1 cellular context compared by ENCODE assay signal in the genomic region with DNA sequence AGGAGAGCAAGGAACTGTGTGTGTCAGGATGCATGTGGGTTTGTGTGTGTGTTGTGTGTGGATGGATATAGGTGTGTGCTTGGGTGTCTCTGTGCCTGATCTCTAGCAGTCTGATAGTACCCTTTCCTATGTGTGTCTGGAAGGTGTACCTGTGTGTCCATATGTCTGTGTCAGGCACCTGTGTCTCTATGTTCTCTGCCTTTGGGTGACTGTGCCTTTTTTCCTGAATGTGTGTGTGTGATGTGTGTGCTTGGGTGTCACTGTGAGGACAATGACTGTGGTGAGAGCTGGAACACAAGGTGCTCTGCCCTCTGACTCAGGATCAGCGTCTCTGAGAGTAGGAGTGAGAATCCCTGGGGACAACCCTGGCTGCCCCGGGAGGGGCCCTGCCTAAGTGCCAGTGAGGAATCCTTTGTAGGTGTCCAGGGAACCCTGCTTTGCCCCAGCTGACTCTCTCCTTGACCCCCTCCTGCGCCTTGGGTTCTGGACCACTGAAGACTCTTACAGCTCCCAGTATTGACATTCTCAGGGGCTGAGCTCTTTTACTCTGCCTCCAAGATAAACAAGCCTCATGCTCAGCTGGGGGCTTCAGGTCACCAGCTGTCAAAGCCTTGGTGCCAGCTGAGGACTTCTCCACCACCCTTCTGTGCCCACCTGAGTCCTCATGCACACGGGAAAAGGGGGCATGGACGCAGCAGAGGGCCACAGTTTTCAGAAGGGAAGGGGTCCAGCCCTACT.
TF ChIP-seq lines count a peak whose summit lies in the region.

No MANE protein-coding gene starts in this region.

TF ChIP-seq in A549, 52 proteins besides CTCF, POLR2A, EP300 and RAD21:
- TF ChIP-seq NR3C1 (IDR thresholded peaks at IDR 0.05), result no peak
- TF ChIP-seq, protein P1, sequence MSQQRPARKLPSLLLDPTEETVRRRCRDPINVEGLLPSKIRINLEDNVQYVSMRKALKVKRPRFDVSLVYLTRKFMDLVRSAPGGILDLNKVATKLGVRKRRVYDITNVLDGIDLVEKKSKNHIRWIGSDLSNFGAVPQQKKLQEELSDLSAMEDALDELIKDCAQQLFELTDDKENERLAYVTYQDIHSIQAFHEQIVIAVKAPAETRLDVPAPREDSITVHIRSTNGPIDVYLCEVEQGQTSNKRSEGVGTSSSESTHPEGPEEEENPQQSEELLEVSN (IDR thresholded peaks at IDR 0.05; ENCODE audit: borderline replicate concordance, low read depth), result no peak
- no peak for TF ChIP-seq RNF2 (IDR thresholded peaks at IDR 0.05; ENCODE audit: borderline replicate concordance, low read depth)
- TF ChIP-seq MYC (IDR thresholded peaks at IDR 0.05; ENCODE audit: borderline replicate concordance, low read length), result no peak
- TF ChIP-seq HOXB5 (CRISPR knock-in tag; IDR thresholded peaks at IDR 0.05), result no peak
- no peak for TF ChIP-seq JUNB (IDR thresholded peaks at IDR 0.05)
- no peak for TF ChIP-seq ESRRA (IDR thresholded peaks at IDR 0.05; ENCODE audit: borderline replicate concordance, low read length)
- no peak for TF ChIP-seq CHD2 (IDR thresholded peaks at IDR 0.05; ENCODE audit: low read length, partially characterized antibody)
- TF ChIP-seq, protein P2, sequence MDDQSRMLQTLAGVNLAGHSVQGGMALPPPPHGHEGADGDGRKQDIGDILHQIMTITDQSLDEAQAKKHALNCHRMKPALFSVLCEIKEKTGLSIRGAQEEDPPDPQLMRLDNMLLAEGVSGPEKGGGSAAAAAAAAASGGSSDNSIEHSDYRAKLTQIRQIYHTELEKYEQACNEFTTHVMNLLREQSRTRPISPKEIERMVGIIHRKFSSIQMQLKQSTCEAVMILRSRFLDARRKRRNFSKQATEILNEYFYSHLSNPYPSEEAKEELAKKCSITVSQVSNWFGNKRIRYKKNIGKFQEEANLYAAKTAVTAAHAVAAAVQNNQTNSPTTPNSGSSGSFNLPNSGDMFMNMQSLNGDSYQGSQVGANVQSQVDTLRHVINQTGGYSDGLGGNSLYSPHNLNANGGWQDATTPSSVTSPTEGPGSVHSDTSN (IDR thresholded peaks at IDR 0.05), result no peak
- TF ChIP-seq FOXS1 (CRISPR knock-in tag; IDR thresholded peaks at IDR 0.05), result no peak
- no peak for TF ChIP-seq CBX8 (IDR thresholded peaks at IDR 0.05)
- TF ChIP-seq SMC3 (IDR thresholded peaks at IDR 0.05), result no peak
- TF ChIP-seq, protein P3, sequence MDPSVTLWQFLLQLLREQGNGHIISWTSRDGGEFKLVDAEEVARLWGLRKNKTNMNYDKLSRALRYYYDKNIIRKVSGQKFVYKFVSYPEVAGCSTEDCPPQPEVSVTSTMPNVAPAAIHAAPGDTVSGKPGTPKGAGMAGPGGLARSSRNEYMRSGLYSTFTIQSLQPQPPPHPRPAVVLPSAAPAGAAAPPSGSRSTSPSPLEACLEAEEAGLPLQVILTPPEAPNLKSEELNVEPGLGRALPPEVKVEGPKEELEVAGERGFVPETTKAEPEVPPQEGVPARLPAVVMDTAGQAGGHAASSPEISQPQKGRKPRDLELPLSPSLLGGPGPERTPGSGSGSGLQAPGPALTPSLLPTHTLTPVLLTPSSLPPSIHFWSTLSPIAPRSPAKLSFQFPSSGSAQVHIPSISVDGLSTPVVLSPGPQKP (IDR thresholded peaks at IDR 0.05; ENCODE audit: low read depth, low read length), result no peak
- TF ChIP-seq KDM5A (IDR thresholded peaks at IDR 0.05), result no peak
- no peak for TF ChIP-seq TP53 (CRISPR knock-in tag; IDR thresholded peaks at IDR 0.05)
- no peak for TF ChIP-seq EHF (CRISPR knock-in tag; IDR thresholded peaks at IDR 0.05)
- TF ChIP-seq, protein P4, sequence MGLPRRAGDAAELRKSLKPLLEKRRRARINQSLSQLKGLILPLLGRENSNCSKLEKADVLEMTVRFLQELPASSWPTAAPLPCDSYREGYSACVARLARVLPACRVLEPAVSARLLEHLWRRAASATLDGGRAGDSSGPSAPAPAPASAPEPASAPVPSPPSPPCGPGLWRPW (IDR thresholded peaks at IDR 0.05), result no peak
- TF ChIP-seq ZNF302 (CRISPR knock-in tag; IDR thresholded peaks at IDR 0.05), result no peak
TF ChIP-seq in A549: peak in this region for 0.
